ENCODE assay signal across 12 cellular contexts in genomic region chrY:19743331-19743730, GRCh38. TPM values are rescaled to one million over a fixed set of nuclear protein-coding genes. Genes with fewer than 3 reads are reported as not detected.
DNase-seq lines count a peak whose midpoint lies in the region; ATAC-seq and TF ChIP-seq lines count a peak whose summit lies in the region.
"Had no signal": no experiment of that assay in that cellular context is flagged by ENCODE, and none has a peak within 500 bp of the region (broad histone marks: within the 10 kb centered on the region; RNA-seq: fewer than 3 reads in every experiment).

No MANE protein-coding gene starts in this region.

- TF ChIP-seq CTCF in WTC11 (IDR thresholded peaks at IDR 0.05): no peak
- TF ChIP-seq CTCF in fibroblast of lung (conservative IDR thresholded peaks at IDR 0.05 in 1 of 2, IDR thresholded peaks at IDR 0.05 in 1 of 2; ENCODE audit: low read depth in 1 of 2, low read length in 2 of 2): no peak
- TF ChIP-seq CTCF in SK-N-SH (IDR thresholded peaks at IDR 0.05): no peak

- peaks cover 28% of the 10 kb centered on the region for H3K36me3 Mint-ChIP-seq in activated naive CD4-positive, alpha-beta T cell treated with anti-CD3 and anti-CD28 coated beads, Interleukin-2, amount 10 ng/mL, durations not matched to agents 7 days and 5 days
- peaks cover 28% of the 10 kb centered on the region for H3K36me3 Mint-ChIP-seq in WTC11
- H3K36me3 Mint-ChIP-seq: naive B cell had no signal

- peak overlapping the region; percentile 95 for H3K27ac Mint-ChIP-seq in activated naive CD4-positive, alpha-beta T cell treated with anti-CD3 and anti-CD28 coated beads, Interleukin-2, amount 10 ng/mL, durations not matched to agents 7 days and 5 days
- H3K27ac Mint-ChIP-seq in WTC11: no peak overlapping the region
- H3K27ac Mint-ChIP-seq in stimulated activated naive CD8-positive, alpha-beta T cell treated with anti-CD3 and anti-CD28 coated beads, Interleukin-15, amount 100 ng/mL, for 72 hours: peak overlapping the region in 1 of 2 donors; percentile 19

- no peak for TF ChIP-seq EP300 in SK-N-SH (IDR thresholded peaks at IDR 0.05; ENCODE audit: borderline replicate concordance in 1 of 2, low read depth in 1 of 2, low read length in 1 of 2)

- no peaks in the 10 kb centered on the region for H3K9me3 Mint-ChIP-seq in activated naive CD4-positive, alpha-beta T cell treated with anti-CD3 and anti-CD28 coated beads, Interleukin-2, amount 10 ng/mL, durations not matched to agents 7 days and 5 days
- no peaks in the 10 kb centered on the region for H3K9me3 Mint-ChIP-seq in WTC11
- no peaks in the 10 kb centered on the region for H3K9me3 Mint-ChIP-seq in stimulated activated naive CD8-positive, alpha-beta T cell treated with anti-CD3 and anti-CD28 coated beads, Interleukin-15, amount 100 ng/mL, for 72 hours
- H3K9me3 Mint-ChIP-seq: naive B cell had no signal

- H3K27me3 ChIP-seq in fibroblast of lung (ENCODE audit: control insufficient read depth, insufficient read depth, low read length): no peaks in the 10 kb centered on the region
- no peaks in the 10 kb centered on the region for H3K27me3 ChIP-seq in SK-N-SH (ENCODE audit: insufficient read depth)

- no peak for TF ChIP-seq RAD21 in SK-N-SH (IDR thresholded peaks at IDR 0.05; ENCODE audit: low read length)

- peak overlapping the region in 2 of 4 experiments; percentile 74 to 92 for H3K4me3 ChIP-seq in fibroblast of lung (replicated peaks in 1 of 4; ENCODE audit: control extremely low read depth in 1 of 4, insufficient read depth in 1 of 4, low read depth in 3 of 4, low read length in 4 of 4)
- no peak overlapping the region for H3K4me3 ChIP-seq in SK-N-SH (ENCODE audit: low read depth in 2 of 2, low read length in 1 of 2)

- H3K9ac ChIP-seq in fibroblast of lung (ENCODE audit: insufficient read depth, low read length) (no peak overlapping the region), SK-N-SH (no peak overlapping the region)
- H3K9ac ChIP-seq: KMS-11 had no signal

- H3K4me1 ChIP-seq in fibroblast of lung (ENCODE audit: control insufficient read depth, extremely low read depth, insufficient read depth, low read length) (no peaks in the 10 kb centered on the region), SK-N-SH (ENCODE audit: control insufficient read depth in 1 of 2, insufficient read depth in 2 of 2, low read depth in 1 of 2, low read length in 1 of 2) (no peaks in the 10 kb centered on the region)

- CTCF ChIA-PET in activated naive CD4-positive, alpha-beta T cell treated with anti-CD3 and anti-CD28 coated beads, Interleukin-2, amount 10 ng/mL, durations not matched to agents 7 days and 5 days (lab: Charles Lee): no interaction called here
- CTCF ChIA-PET in WTC11 (lab: Charles Lee): no interaction called here
- CTCF ChIA-PET in SK-N-SH (lab: Yijun Ruan, JAX): no interaction called here

- no peaks in the 10 kb centered on the region for H3F3A ChIP-seq in SK-N-SH (replicated peaks; ENCODE audit: insufficient read depth)

- H4K20me1 ChIP-seq in fibroblast of lung (ENCODE audit: control insufficient read depth, extremely low read depth, insufficient read depth, low read length): no peaks in the 10 kb centered on the region
- no peaks in the 10 kb centered on the region for H4K20me1 ChIP-seq in SK-N-SH (ENCODE audit: insufficient read depth)

- peaks cover 33% of the 10 kb centered on the region for H3K4me1 Mint-ChIP-seq in activated naive CD4-positive, alpha-beta T cell treated with anti-CD3 and anti-CD28 coated beads, Interleukin-2, amount 10 ng/mL, durations not matched to agents 7 days and 5 days
- H3K4me1 Mint-ChIP-seq in WTC11: 0 out of 2 replicates have a peak, but pooled peaks cover 6% of the 10 kb centered on the region
- peaks cover 12% of the 10 kb centered on the region for H3K4me1 Mint-ChIP-seq in stimulated activated naive CD8-positive, alpha-beta T cell treated with anti-CD3 and anti-CD28 coated beads, Interleukin-15, amount 100 ng/mL, for 72 hours

- no CpG with 5 or more reads among the region's 8 CpGs for WGBS in SK-N-SH (ENCODE audit: low lambda C conversion rate)

- no peaks in the 10 kb centered on the region for H3K79me2 ChIP-seq in fibroblast of lung (ENCODE audit: control insufficient read depth, insufficient read depth, low read length)
- no peaks in the 10 kb centered on the region for H3K79me2 ChIP-seq in SK-N-SH (ENCODE audit: insufficient read depth)

- no peak overlapping the region for H2AFZ ChIP-seq in fibroblast of lung (ENCODE audit: low read length)
- H2AFZ ChIP-seq in SK-N-SH (ENCODE audit: low read depth): no peak overlapping the region

- no peaks in the 10 kb centered on the region for H3K9me3 ChIP-seq in fibroblast of lung (ENCODE audit: control insufficient read depth, insufficient read depth, low read depth, low read length)
- no peaks in the 10 kb centered on the region for H3K9me3 ChIP-seq in SK-N-SH

- no peak for DNase-seq in activated naive CD4-positive, alpha-beta T cell treated with anti-CD3 and anti-CD28 coated beads, Interleukin-2, amount 10 ng/mL, durations not matched to agents 7 days and 5 days
- no peak for DNase-seq in activated naive CD4-positive, alpha-beta T cell (lab: John Stamatoyannopoulos, UW)
- DNase-seq in WTC11 (ENCODE audit: low spot score) (no peak), fibroblast of lung (ENCODE audit: low read depth in 2 of 2) (peak in 1 of 2 donors; percentile 18), SK-N-SH (no peak), NCI-H526 treated with DMSO at 0.1 percent for 48 hours (lab: John Stamatoyannopoulos, UW) (no peak), AG08395 (ENCODE audit: low spot score) (no peak)
- no peak for DNase-seq in stimulated activated naive CD8-positive, alpha-beta T cell treated with anti-CD3 and anti-CD28 coated beads, Interleukin-15, amount 100 ng/mL, for 72 hours
- DNase-seq: activated gamma-delta T cell, naive B cell had no signal

- POLR2A ChIA-PET in WTC11 (lab: Charles Lee): no interaction called here
- POLR2A ChIA-PET in SK-N-SH (lab: Yijun Ruan, JAX): no interaction called here

- H3K27ac ChIP-seq in fibroblast of lung (ENCODE audit: insufficient read depth, low read length): no peak overlapping the region
- H3K27ac ChIP-seq in SK-N-SH (ENCODE audit: low read depth in 2 of 2, low read length in 1 of 2): no peak overlapping the region
- H3K27ac ChIP-seq: KMS-11 had no signal

- no peaks in the 10 kb centered on the region for H3K27me3 Mint-ChIP-seq in activated naive CD4-positive, alpha-beta T cell treated with anti-CD3 and anti-CD28 coated beads, Interleukin-2, amount 10 ng/mL, durations not matched to agents 7 days and 5 days
- H3K27me3 Mint-ChIP-seq in WTC11 (ENCODE audit: low read depth): peaks cover 5% of the 10 kb centered on the region
- no peaks in the 10 kb centered on the region for H3K27me3 Mint-ChIP-seq in stimulated activated naive CD8-positive, alpha-beta T cell treated with anti-CD3 and anti-CD28 coated beads, Interleukin-15, amount 100 ng/mL, for 72 hours
- H3K27me3 Mint-ChIP-seq: naive B cell had no signal

- H3K4me2 ChIP-seq in fibroblast of lung (ENCODE audit: extremely low read depth, insufficient read depth, low read length) (peak overlapping the region; percentile 8), SK-N-SH (no peak overlapping the region)
- H3K4me2 ChIP-seq: KMS-11 had no signal

- H3K9me2 ChIP-seq in SK-N-SH: no peaks in the 10 kb centered on the region

- no peak for ATAC-seq in WTC11
- no peak for ATAC-seq in stimulated activated naive CD8-positive, alpha-beta T cell treated with anti-CD3 and anti-CD28 coated beads, Interleukin-15, amount 100 ng/mL, for 72 hours

- peaks cover 1% of the 10 kb centered on the region for H3K36me3 ChIP-seq in fibroblast of lung (ENCODE audit: control insufficient read depth, insufficient read depth, low read length)
- no peaks in the 10 kb centered on the region for H3K36me3 ChIP-seq in SK-N-SH (replicated peaks in 1 of 2; ENCODE audit: control insufficient read depth in 1 of 2, insufficient read depth in 2 of 2, low read length in 1 of 2)

- peak overlapping the region; percentile 87 for H3K4me3 Mint-ChIP-seq in activated naive CD4-positive, alpha-beta T cell treated with anti-CD3 and anti-CD28 coated beads, Interleukin-2, amount 10 ng/mL, durations not matched to agents 7 days and 5 days
- H3K4me3 Mint-ChIP-seq in WTC11: peak overlapping the region; percentile 88
- H3K4me3 Mint-ChIP-seq in stimulated activated naive CD8-positive, alpha-beta T cell treated with anti-CD3 and anti-CD28 coated beads, Interleukin-15, amount 100 ng/mL, for 72 hours: peak overlapping the region; percentile 85 to 92

TF ChIP-seq in WTC11, 78 proteins besides CTCF, POLR2A, EP300 and RAD21 (continues in another document):
- TF ChIP-seq ATF1 (CRISPR knock-in tag; IDR thresholded peaks at IDR 0.05): no peak
- no peak for TF ChIP-seq TEAD4 (CRISPR knock-in tag; IDR thresholded peaks at IDR 0.05)
- TF ChIP-seq ELF4 (CRISPR knock-in tag; IDR thresholded peaks at IDR 0.05; ENCODE audit: low read depth): no peak

TF ChIP-seq in SK-N-SH, 30 proteins besides CTCF, POLR2A, EP300 and RAD21 (continues in another document):
- TF ChIP-seq SMC3 (IDR thresholded peaks at IDR 0.05; ENCODE audit: low read depth, low read length) (no peak), MEF2A (IDR thresholded peaks at IDR 0.05; ENCODE audit: borderline replicate concordance, low read depth) (no peak), FOSL2 (IDR thresholded peaks at IDR 0.05; ENCODE audit: borderline replicate concordance, low read depth) (no peak), YY1 (IDR thresholded peaks at IDR 0.05; ENCODE audit: low read depth) (no peak), FOXJ3 (CRISPR knock-in tag; IDR thresholded peaks at IDR 0.05) (no peak)
- TF ChIP-seq, protein P1, sequence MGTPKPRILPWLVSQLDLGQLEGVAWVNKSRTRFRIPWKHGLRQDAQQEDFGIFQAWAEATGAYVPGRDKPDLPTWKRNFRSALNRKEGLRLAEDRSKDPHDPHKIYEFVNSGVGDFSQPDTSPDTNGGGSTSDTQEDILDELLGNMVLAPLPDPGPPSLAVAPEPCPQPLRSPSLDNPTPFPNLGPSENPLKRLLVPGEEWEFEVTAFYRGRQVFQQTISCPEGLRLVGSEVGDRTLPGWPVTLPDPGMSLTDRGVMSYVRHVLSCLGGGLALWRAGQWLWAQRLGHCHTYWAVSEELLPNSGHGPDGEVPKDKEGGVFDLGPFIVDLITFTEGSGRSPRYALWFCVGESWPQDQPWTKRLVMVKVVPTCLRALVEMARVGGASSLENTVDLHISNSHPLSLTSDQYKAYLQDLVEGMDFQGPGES (IDR thresholded peaks at IDR 0.05; ENCODE audit: low read depth, low read length): no peak

RNA-seq across cellular contexts. Expression of gene KDM5D, which starts 1.2 kb away (rescaled TPM):
- 31.0 to 34.2 TPM (median 32.7 TPM) in 3 replicates for total RNA-seq in WTC11 (2021)
- total RNA-seq in fibroblast of lung: 23.4 TPM in 1 of 2 replicates, not detected in the other
- 14.9 TPM in 1 of 2 replicates, not detected in the other for polyA plus RNA-seq in fibroblast of lung
- polyA plus RNA-seq in fibroblast of lung (2012): 10.3 TPM in 1 of 2 replicates, not detected in the other
- polyA minus RNA-seq in fibroblast of lung (ENCODE audit: low replicate concordance): 17.6 TPM in 1 of 2 replicates, not detected in the other
- not detected in 2 replicates for polyA plus RNA-seq in SK-N-SH (2012; rRNA removed)
- not detected in 2 replicates for polyA plus RNA-seq in SK-N-SH (2012; cell fraction: cytosol; rRNA removed)
- polyA plus RNA-seq in SK-N-SH (2012; cell fraction: nucleus; rRNA removed): not detected in 2 replicates
- total RNA-seq: dermis microvascular lymphatic vessel endothelial cell had no signal
